8 cellular contexts compared by ENCODE assay signal in genomic region chr5:177478711-177479646, GRCh38. TPM values are rescaled to one million over a fixed set of nuclear protein-coding genes. Genes with fewer than 3 reads are reported as not detected.
DNase-seq lines count a peak whose midpoint lies in the region; ATAC-seq and TF ChIP-seq lines count a peak whose summit lies in the region.

No MANE protein-coding gene starts in this region.

- no peak for TF ChIP-seq CTCF in foreskin keratinocyte (conservative IDR thresholded peaks at IDR 0.05)
- no peak for TF ChIP-seq CTCF in progenitor cell of endocrine pancreas (IDR thresholded peaks at IDR 0.05; ENCODE audit: unreplicated experiment)

- peaks cover 11% of the 10 kb centered on the region for H3K27me3 Mint-ChIP-seq in activated CD4-positive, alpha-beta T cell treated with anti-CD3 and anti-CD28 coated beads, Interleukin-2, amount 10 ng/mL, durations not matched to agents 7 days and 5 days
- H3K27me3 Mint-ChIP-seq in progenitor cell of endocrine pancreas = peaks cover 5% of the 10 kb centered on the region

- peak; percentile 30 for ATAC-seq in foreskin keratinocyte

- no peaks in the 10 kb centered on the region for H3K9me3 Mint-ChIP-seq in activated CD4-positive, alpha-beta T cell treated with anti-CD3 and anti-CD28 coated beads, Interleukin-2, amount 10 ng/mL, durations not matched to agents 7 days and 5 days
- no peaks in the 10 kb centered on the region for H3K9me3 Mint-ChIP-seq in progenitor cell of endocrine pancreas (ENCODE audit: low read depth)

- POLR2A ChIA-PET in activated CD4-positive, alpha-beta T cell treated with anti-CD3 and anti-CD28 coated beads, Interleukin-2, amount 10 ng/mL, durations not matched to agents 7 days and 5 days (lab: Charles Lee) = interaction anchor here (0.6 kb wide), 1 partner anchor 8 kb away, joined by 3 read pairs; no protein-coding TSS in a partner anchor

- CTCF ChIA-PET in activated CD4-positive, alpha-beta T cell treated with anti-CD3 and anti-CD28 coated beads, Interleukin-2, amount 10 ng/mL, durations not matched to agents 7 days and 5 days (lab: Charles Lee) = interaction anchor here (1.1 to 46.8 kb wide), 8 partner anchors 11 to 70 kb away, joined by 3 to 1643 read pairs (median 5); partner anchors contain the start of genes F12, GRK6, PFN3 and SLC34A1

- H3K27me3 ChIP-seq in foreskin keratinocyte = no peaks in the 10 kb centered on the region

- no peak overlapping the region for H3K4me3 Mint-ChIP-seq in activated CD4-positive, alpha-beta T cell treated with anti-CD3 and anti-CD28 coated beads, Interleukin-2, amount 10 ng/mL, durations not matched to agents 7 days and 5 days
- no peak overlapping the region for H3K4me3 Mint-ChIP-seq in progenitor cell of endocrine pancreas (ENCODE audit: low read depth)

- H3K27ac Mint-ChIP-seq in activated CD4-positive, alpha-beta T cell treated with anti-CD3 and anti-CD28 coated beads, Interleukin-2, amount 10 ng/mL, durations not matched to agents 7 days and 5 days = peak overlapping the region; percentile 91
- H3K27ac Mint-ChIP-seq in progenitor cell of endocrine pancreas = peak overlapping the region; percentile 85

- H3K4me1 Mint-ChIP-seq in activated CD4-positive, alpha-beta T cell treated with anti-CD3 and anti-CD28 coated beads, Interleukin-2, amount 10 ng/mL, durations not matched to agents 7 days and 5 days = peaks cover 49% of the 10 kb centered on the region
- peaks cover 3% of the 10 kb centered on the region for H3K4me1 Mint-ChIP-seq in progenitor cell of endocrine pancreas (ENCODE audit: low read depth)

- H3K36me3 Mint-ChIP-seq in activated CD4-positive, alpha-beta T cell treated with anti-CD3 and anti-CD28 coated beads, Interleukin-2, amount 10 ng/mL, durations not matched to agents 7 days and 5 days (ENCODE audit: low read depth) = peaks cover 2% of the 10 kb centered on the region
- H3K36me3 Mint-ChIP-seq in progenitor cell of endocrine pancreas (ENCODE audit: insufficient read depth) = peaks cover 2% of the 10 kb centered on the region

- no peak overlapping the region for H3K27ac ChIP-seq in foreskin keratinocyte

- peak; percentile 22 for DNase-seq in activated naive CD4-positive, alpha-beta T cell treated with Interleukin-2 at 50 U/mL for 16 hours
- DNase-seq in activated naive CD4-positive, alpha-beta T cell (lab: John Stamatoyannopoulos, UW) = no peak
- peak; percentile 42 for DNase-seq in activated CD4-positive, alpha-beta T cell treated with anti-CD3 and anti-CD28 coated beads, Interleukin-2, amount 10 ng/mL, durations not matched to agents 7 days and 5 days
- no peak for DNase-seq in foreskin keratinocyte
- DNase-seq in progenitor cell of endocrine pancreas (ENCODE audit: low spot score, unreplicated experiment) = no peak
- no peak for DNase-seq in NCI-H1417 treated with DMSO at 0.1 percent for 48 hours (lab: John Stamatoyannopoulos, UW)
- DNase-seq in NCI-H1048 (lab: John Stamatoyannopoulos, UW) = no peak
- no peak for DNase-seq in middle frontal gyrus (ENCODE audit: extremely low spot score, low spot score)

- H3K4me1 ChIP-seq in foreskin keratinocyte = no peaks in the 10 kb centered on the region

RNA-seq across cellular contexts. Expression of gene DBN1, which starts 5.5 kb away (rescaled TPM):
- total RNA-seq in activated CD4-positive, alpha-beta T cell treated with anti-CD3 and anti-CD28 coated beads, Interleukin-2, amount 10 ng/mL, durations not matched to agents 7 days and 5 days = 1 to 10 TPM; 4.2 to 4.8 TPM
- total RNA-seq in foreskin keratinocyte = 80.8 and 88.5 TPM in 2 replicates
- polyA plus RNA-seq in foreskin keratinocyte = 69.8 and 78.7 TPM in 2 replicates
- 396 and 422 TPM in 2 replicates for total RNA-seq in progenitor cell of endocrine pancreas

RNA-seq across cellular contexts. Expression of gene PDLIM7, which starts 18.4 kb away (rescaled TPM):
- total RNA-seq in activated CD4-positive, alpha-beta T cell treated with anti-CD3 and anti-CD28 coated beads, Interleukin-2, amount 10 ng/mL, durations not matched to agents 7 days and 5 days = 10 to 100 TPM; 31.6 to 32.4 TPM
- 71.7 and 77.8 TPM in 2 replicates for total RNA-seq in foreskin keratinocyte
- 106 and 107 TPM in 2 replicates for polyA plus RNA-seq in foreskin keratinocyte
- 113 and 119 TPM in 2 replicates for total RNA-seq in progenitor cell of endocrine pancreas

RNA-seq across cellular contexts. Expression of gene DOK3, which starts 30.6 kb away (rescaled TPM):
- total RNA-seq in activated CD4-positive, alpha-beta T cell treated with anti-CD3 and anti-CD28 coated beads, Interleukin-2, amount 10 ng/mL, durations not matched to agents 7 days and 5 days = 1 to 10 TPM; 2.9 to 3.9 TPM
- total RNA-seq in foreskin keratinocyte (2.1 and 2.2 TPM in 2 replicates), progenitor cell of endocrine pancreas (11.6 and 13.7 TPM in 2 replicates)
- polyA plus RNA-seq in foreskin keratinocyte = 1.4 and 2.0 TPM in 2 replicates

RNA-seq across cellular contexts. Expression of gene PRR7, which starts 32.4 kb away (rescaled TPM):
- 1 to 10 TPM; 5.3 to 9.7 TPM for total RNA-seq in activated CD4-positive, alpha-beta T cell treated with anti-CD3 and anti-CD28 coated beads, Interleukin-2, amount 10 ng/mL, durations not matched to agents 7 days and 5 days
- total RNA-seq in foreskin keratinocyte (2.4 and 3.0 TPM in 2 replicates), progenitor cell of endocrine pancreas (11.7 and 13.1 TPM in 2 replicates)
- 4.7 and 5.0 TPM in 2 replicates for polyA plus RNA-seq in foreskin keratinocyte

RNA-seq across cellular contexts. Expression of gene DDX41, which starts 37.8 kb away (rescaled TPM):
- 100 to 1,000 TPM; 106 to 118 TPM for total RNA-seq in activated CD4-positive, alpha-beta T cell treated with anti-CD3 and anti-CD28 coated beads, Interleukin-2, amount 10 ng/mL, durations not matched to agents 7 days and 5 days
- total RNA-seq in foreskin keratinocyte = 87.1 and 91.0 TPM in 2 replicates
- polyA plus RNA-seq in foreskin keratinocyte = 82.6 and 85.8 TPM in 2 replicates
- total RNA-seq in progenitor cell of endocrine pancreas = 88.4 and 93.1 TPM in 2 replicates

Comparison
In these comparisons a context has a peak if more than half of its experiments do, and no peak if none do; other contexts are left out.
1. DNase-seq: peak in activated naive CD4-positive, alpha-beta T cell treated with Interleukin-2 at 50 U/mL for 16 hours (single experiment) and activated CD4-positive, alpha-beta T cell treated with anti-CD3 and anti-CD28 coated beads, Interleukin-2, amount 10 ng/mL, durations not matched to agents 7 days and 5 days (single experiment); none in activated naive CD4-positive, alpha-beta T cell (0 of 4), foreskin keratinocyte (0 of 2), progenitor cell of endocrine pancreas (single experiment), NCI-H1417 treated with DMSO at 0.1 percent for 48 hours (single experiment), NCI-H1048 (single experiment) and middle frontal gyrus (single experiment).
2. RNA of gene DBN1, which starts 5.5 kb away (total RNA-seq): 396 to 422 TPM in progenitor cell of endocrine pancreas and 80.8 to 88.5 TPM in foreskin keratinocyte; 4.2 to 4.8 TPM in activated CD4-positive, alpha-beta T cell treated with anti-CD3 and anti-CD28 coated beads, Interleukin-2, amount 10 ng/mL, durations not matched to agents 7 days and 5 days; every median in the first group is over 10 times any median in the second.